9 cellular contexts compared by ENCODE assay signal in the genomic region with DNA sequence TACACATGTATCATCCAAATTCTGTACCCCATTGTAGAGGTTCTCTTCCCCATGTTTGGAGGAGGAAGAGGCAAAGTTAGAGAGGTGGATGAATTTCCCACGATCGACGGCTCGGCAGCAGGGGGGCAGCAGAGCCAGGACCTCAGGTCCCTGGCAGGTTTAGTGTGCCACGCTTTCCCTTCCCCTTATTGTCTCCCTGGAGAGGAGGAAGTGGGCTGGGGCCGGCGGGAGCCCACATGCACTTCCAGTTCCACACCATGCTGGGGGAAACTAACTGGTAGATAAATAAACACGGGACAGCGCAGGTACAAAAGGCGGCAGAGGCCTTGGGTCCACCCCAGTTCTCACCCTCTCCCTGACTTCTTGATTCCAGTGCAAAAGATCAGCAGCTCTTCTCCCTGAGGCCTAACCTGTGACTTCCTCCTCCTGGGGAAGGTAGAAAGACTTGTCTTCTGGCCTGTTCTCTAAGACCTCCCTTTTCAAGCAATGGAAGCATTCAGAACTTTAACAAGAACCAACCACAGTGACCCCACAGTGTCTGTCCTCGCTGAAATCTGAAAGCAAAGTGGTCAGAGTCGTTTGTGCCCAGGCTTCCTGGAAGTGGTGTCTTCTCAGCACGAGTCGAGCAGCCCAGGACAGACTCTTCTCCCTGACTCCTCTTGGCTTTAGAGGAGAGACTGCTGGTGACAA. TPM values are rescaled to one million over a fixed set of nuclear protein-coding genes. Genes with fewer than 3 reads are reported as not detected.
DNase-seq lines count a peak whose midpoint lies in the region; ATAC-seq and TF ChIP-seq lines count a peak whose summit lies in the region.
"Had no signal": no experiment of that assay in that cellular context is flagged by ENCODE, and none has a peak within 500 bp of the region (broad histone marks: within the 10 kb centered on the region; RNA-seq: fewer than 3 reads in every experiment).

No MANE protein-coding gene starts in this region.

- peaks cover 0 to 3% (median 0%) of the 10 kb centered on the region in 5 donors for H3K36me3 Mint-ChIP-seq in naive thymus-derived CD4-positive, alpha-beta T cell

- DNase-seq in CD1c-positive myeloid dendritic cell (ENCODE audit: extremely low spot score) (peak; percentile 86), NB4 (ENCODE audit: low read depth) (peak; percentile 92), choroid plexus epithelial cell (ENCODE audit: low read depth) (peak; percentile 27), D341Med (ENCODE audit: low spot score) (no peak)
- peak in 1 of 9 donors; percentile 5 for DNase-seq in naive thymus-derived CD4-positive, alpha-beta T cell

- no peaks in the 10 kb centered on the region for H3K36me3 ChIP-seq in naive thymus-derived CD4-positive, alpha-beta T cell (ENCODE audit: control insufficient read depth in 2 of 3, insufficient read depth in 3 of 3, low read length in 3 of 3)
- H3K36me3 ChIP-seq: SJCRH30 had no signal

- H3K4me3 Mint-ChIP-seq in naive thymus-derived CD4-positive, alpha-beta T cell, result peak overlapping the region in 8 of 10 donors; percentile 32 to 72 (median 59)

- peak overlapping the region; percentile 74 to 88 (median 82) for H3K27ac Mint-ChIP-seq in naive thymus-derived CD4-positive, alpha-beta T cell

- CTCF ChIA-PET in naive thymus-derived CD4-positive, alpha-beta T cell (lab: Charles Lee), result interaction anchor here (0.6 kb wide), 1 partner anchor 314 kb away, joined by 4 read pairs; no protein-coding TSS in a partner anchor

- H3K27me3 Mint-ChIP-seq in naive thymus-derived CD4-positive, alpha-beta T cell, result no peaks in the 10 kb centered on the region

- peak; percentile 21 for TF ChIP-seq POLR2A in NB4 (IDR thresholded peaks at IDR 0.05; ENCODE audit: extremely low read depth, insufficient read length)

- H3K4me3 ChIP-seq in NB4 (ENCODE audit: low read depth, low read length), result peak overlapping the region; percentile 49
- no peak overlapping the region for H3K4me3 ChIP-seq in choroid plexus epithelial cell (ENCODE audit: low read depth, low read length)
- H3K4me3 ChIP-seq in naive thymus-derived CD4-positive, alpha-beta T cell (ENCODE audit: low read length), result no peak overlapping the region
- H3K4me3 ChIP-seq: SJCRH30 had no signal

- H3K9me3 ChIP-seq in naive thymus-derived CD4-positive, alpha-beta T cell (ENCODE audit: control insufficient read depth in 2 of 3, low read length in 3 of 3), result no peaks in the 10 kb centered on the region
- H3K9me3 ChIP-seq: SJCRH30 had no signal

- POLR2A ChIA-PET in naive thymus-derived CD4-positive, alpha-beta T cell (lab: Charles Lee), result interaction anchor here (0.6 to 0.9 kb wide), 4 partner anchors 8 to 170 kb away, joined by 3 read pairs; a partner anchor contains a TSS

- H3K27me3 ChIP-seq in naive thymus-derived CD4-positive, alpha-beta T cell (ENCODE audit: control insufficient read depth in 2 of 2, insufficient read depth in 2 of 2, low read length in 2 of 2), result no peaks in the 10 kb centered on the region
- H3K27me3 ChIP-seq: SJCRH30 had no signal

- H3K9me3 Mint-ChIP-seq in naive thymus-derived CD4-positive, alpha-beta T cell, result no peaks in the 10 kb centered on the region

- H3K4me1 Mint-ChIP-seq in naive thymus-derived CD4-positive, alpha-beta T cell, result peaks cover 36 to 59% (median 45%) of the 10 kb centered on the region in 7 donors

- ATAC-seq in naive thymus-derived CD4-positive, alpha-beta T cell, result peak; percentile 14
- no peak for ATAC-seq in HG02970 (IDR thresholded peaks at IDR 0.05; ENCODE audit: low FRiP score, unreplicated experiment)
- no peak for ATAC-seq in HG03039 (IDR thresholded peaks at IDR 0.05; ENCODE audit: unreplicated experiment)
- ATAC-seq in GM19351 (IDR thresholded peaks at IDR 0.05; ENCODE audit: unreplicated experiment), result no peak

- H3K4me1 ChIP-seq in naive thymus-derived CD4-positive, alpha-beta T cell (ENCODE audit: control insufficient read depth in 2 of 2, insufficient read depth in 2 of 2, low read length in 2 of 2), result peaks cover 25 to 38% of the 10 kb centered on the region in 2 donors
- H3K4me1 ChIP-seq: SJCRH30 had no signal

- peak overlapping the region; percentile 23 for H3K27ac ChIP-seq in naive thymus-derived CD4-positive, alpha-beta T cell (ENCODE audit: low read depth, low read length)
- H3K27ac ChIP-seq: SJCRH30 had no signal

- intact Hi-C loops in naive thymus-derived CD4-positive, alpha-beta T cell (cut with micrococcal nuclease), result no loop called here

- peak; percentile 17 for TF ChIP-seq CTCF in NB4 (IDR thresholded peaks at IDR 0.05; ENCODE audit: low read depth, low read length)
- peak; percentile 11 for TF ChIP-seq CTCF in choroid plexus epithelial cell (conservative IDR thresholded peaks at IDR 0.05; ENCODE audit: low read depth, low read length)

RNA-seq across cellular contexts. Expression of a gene that starts 30.5 kb away (rescaled TPM):
- 100 to 1,000 TPM in 3 of 5 experiments, 10 to 100 TPM in 2; 66.6 to 748 (median 227) TPM for total RNA-seq in naive thymus-derived CD4-positive, alpha-beta T cell
- polyA plus RNA-seq in naive thymus-derived CD4-positive, alpha-beta T cell, result 100 to 1,000 TPM in 1 of 2 donors, 10 to 100 TPM in 1; 79.1 to 118 TPM
